ENCODE assay signal across 11 cellular contexts in genomic region chr5:153964201-153965101, GRCh38.
DNase-seq lines count a peak whose midpoint lies in the region; ATAC-seq, FAIRE-seq and TF ChIP-seq lines count a peak whose summit lies in the region.
"Had no signal": no experiment of that assay in that cellular context is flagged by ENCODE, and none has a peak within 500 bp of the region (broad histone marks: within the 10 kb centered on the region; RNA-seq: fewer than 3 reads in every experiment).

No MANE protein-coding gene starts in this region.

- H3K9me3 ChIP-seq in keratinocyte (ENCODE audit: control insufficient read depth, low read depth, low read length), result no peaks in the 10 kb centered on the region
- H3K9me3 ChIP-seq: BE2C, neutrophil had no signal

- peak; percentile 9 for ATAC-seq in stimulated activated naive CD8-positive, alpha-beta T cell treated with anti-CD3 and anti-CD28 coated beads, Interleukin-15, amount 100 ng/mL, for 72 hours
- ATAC-seq in stimulated activated naive CD8-positive, alpha-beta T cell treated with anti-CD3 and anti-CD28 coated beads, Interleukin-15, Interleukin-2, amounts not matched to agents 100 U/mL and 50 U/mL, for 24 hours, result no peak
- ATAC-seq in WTC11, result peak; percentile 49
- ATAC-seq in HG02973 (IDR thresholded peaks at IDR 0.05; ENCODE audit: unreplicated experiment), result no peak
- no peak for ATAC-seq in GM18858 (IDR thresholded peaks at IDR 0.05; ENCODE audit: unreplicated experiment)

- no peak overlapping the region for H3K27ac Mint-ChIP-seq in stimulated activated naive CD8-positive, alpha-beta T cell treated with anti-CD3 and anti-CD28 coated beads, Interleukin-15, amount 100 ng/mL, for 72 hours
- H3K27ac Mint-ChIP-seq in WTC11, result no peak overlapping the region

- no peaks in the 10 kb centered on the region for H3K9me3 Mint-ChIP-seq in stimulated activated naive CD8-positive, alpha-beta T cell treated with anti-CD3 and anti-CD28 coated beads, Interleukin-15, amount 100 ng/mL, for 72 hours
- H3K9me3 Mint-ChIP-seq in WTC11, result no peaks in the 10 kb centered on the region

- H3K27me3 Mint-ChIP-seq in stimulated activated naive CD8-positive, alpha-beta T cell treated with anti-CD3 and anti-CD28 coated beads, Interleukin-15, amount 100 ng/mL, for 72 hours, result peaks cover 20% of the 10 kb centered on the region
- no peaks in the 10 kb centered on the region; the same call in 1 of the 2 replicates for H3K27me3 Mint-ChIP-seq in WTC11 (ENCODE audit: low read depth)

- no peaks in the 10 kb centered on the region for H3K9me1 ChIP-seq in keratinocyte (ENCODE audit: control insufficient read depth, extremely low read depth, insufficient read depth, low read length)

- DNase-seq in stimulated activated naive CD8-positive, alpha-beta T cell treated with anti-CD3 and anti-CD28 coated beads, Interleukin-15, amount 100 ng/mL, for 72 hours, result no peak
- DNase-seq in stimulated activated naive CD8-positive, alpha-beta T cell treated with anti-CD3 and anti-CD28 coated beads, Interleukin-15, Interleukin-2, amounts not matched to agents 100 U/mL and 50 U/mL, for 24 hours, result no peak
- DNase-seq in WTC11 (ENCODE audit: low spot score), result no peak
- no peak for DNase-seq in keratinocyte (ENCODE audit: low read depth, low spot score)
- no peak for DNase-seq in NCI-H526 (lab: John Stamatoyannopoulos, UW)
- no peak for DNase-seq in COLO829 (ENCODE audit: low spot score)
- DNase-seq: NCI-H446 treated with DMSO at 0.1 percent for 48 hours had no signal

- H3K4me3 Mint-ChIP-seq in stimulated activated naive CD8-positive, alpha-beta T cell treated with anti-CD3 and anti-CD28 coated beads, Interleukin-15, amount 100 ng/mL, for 72 hours, result no peak overlapping the region
- peak overlapping the region; percentile 69 for H3K4me3 Mint-ChIP-seq in WTC11

- H3K36me3 Mint-ChIP-seq in WTC11, result no peaks in the 10 kb centered on the region

- H3K4me1 Mint-ChIP-seq in stimulated activated naive CD8-positive, alpha-beta T cell treated with anti-CD3 and anti-CD28 coated beads, Interleukin-15, amount 100 ng/mL, for 72 hours, result peaks cover 11% of the 10 kb centered on the region
- peaks cover 21% of the 10 kb centered on the region for H3K4me1 Mint-ChIP-seq in WTC11

- POLR2A ChIA-PET in WTC11 (lab: Charles Lee), result interaction anchor here (0.6 to 1.0 kb wide), 2 partner anchors 31 to 138 kb away, joined by 3 to 4 read pairs; no protein-coding TSS in a partner anchor

- no peaks in the 10 kb centered on the region for H3K79me2 ChIP-seq in keratinocyte (ENCODE audit: control insufficient read depth, insufficient read depth, low read length)

- peak; percentile 13 for FAIRE-seq in keratinocyte (lab: Jason Lieb, UNC)

- H3K4me1 ChIP-seq in keratinocyte (ENCODE audit: control insufficient read depth, extremely low read depth, insufficient read depth, low read length), result peaks cover 3% of the 10 kb centered on the region
- H3K4me1 ChIP-seq: BE2C had no signal

- H4K20me1 ChIP-seq in keratinocyte (ENCODE audit: control insufficient read depth, extremely low read depth, insufficient read depth, low read length), result no peaks in the 10 kb centered on the region

- peak overlapping the region in 1 of 3 experiments; percentile 25 for H3K4me3 ChIP-seq in keratinocyte (ENCODE audit: control insufficient read depth in 2 of 3, extremely low read depth in 1 of 3, insufficient read depth in 2 of 3, low read depth in 1 of 3, low read length in 3 of 3)

- CTCF ChIA-PET in WTC11 (lab: Charles Lee), result interaction anchor here (0.5 to 2.6 kb wide), 45 partner anchors 10 to 1432 kb away, joined by 3 to 56 read pairs (median 4); partner anchors contain the start of genes FAM114A2, GRIA1 and MFAP3

- dilution Hi-C loops in keratinocyte (cut with MboI; ENCODE audit: extremely low pct_ligation_motif_present, low sequenced_read_pairs), result no loop called here

- no peaks in the 10 kb centered on the region for H3K27me3 ChIP-seq in keratinocyte (ENCODE audit: control insufficient read depth, extremely low read depth, insufficient read depth, low read length)
- H3K27me3 ChIP-seq: BE2C had no signal

- H3K9ac ChIP-seq in keratinocyte (ENCODE audit: control insufficient read depth, extremely low read depth, insufficient read depth, low read length), result no peak overlapping the region

- H2AFZ ChIP-seq in keratinocyte (ENCODE audit: control insufficient read depth, low read length), result peak overlapping the region; percentile 65

- TF ChIP-seq CTCF in WTC11 (IDR thresholded peaks at IDR 0.05), result no peak
- TF ChIP-seq CTCF in keratinocyte (optimal IDR thresholded peaks at IDR 0.05 in 1 of 3, IDR thresholded peaks at IDR 0.05 in 1 of 3, conservative IDR thresholded peaks at IDR 0.05 in 1 of 3; ENCODE audit: extremely low read depth in 1 of 3, insufficient read depth in 2 of 3, low read length in 3 of 3), result no peak

- peak overlapping the region; percentile 51 for H3K4me2 ChIP-seq in keratinocyte (ENCODE audit: control insufficient read depth, extremely low read depth, insufficient read depth, low read depth, low read length)

- H3K36me3 ChIP-seq in keratinocyte (ENCODE audit: control insufficient read depth in 2 of 2, extremely low read depth in 1 of 2, insufficient read depth in 2 of 2, low read length in 2 of 2), result no peaks in the 10 kb centered on the region
- H3K36me3 ChIP-seq: BE2C, neutrophil had no signal

- no peak overlapping the region for H3K27ac ChIP-seq in keratinocyte (ENCODE audit: control insufficient read depth, insufficient read depth, low read length)
- H3K27ac ChIP-seq: neutrophil had no signal

TF ChIP-seq in WTC11, 78 proteins besides CTCF, POLR2A, EP300 and RAD21:
- TF ChIP-seq SP1 (CRISPR knock-in tag; conservative IDR thresholded peaks at IDR 0.05) (no peak), ZNF671 (CRISPR knock-in tag; IDR thresholded peaks at IDR 0.05) (no peak), RORB (CRISPR knock-in tag; IDR thresholded peaks at IDR 0.05) (no peak), ELF4 (CRISPR knock-in tag; IDR thresholded peaks at IDR 0.05; ENCODE audit: low read depth) (no peak)

Comparison
In these comparisons a context has a peak if more than half of its experiments do, and no peak if none do; other contexts are left out.
1. ATAC-seq: peak in stimulated activated naive CD8-positive, alpha-beta T cell treated with anti-CD3 and anti-CD28 coated beads, Interleukin-15, amount 100 ng/mL, for 72 hours (single experiment) and WTC11 (single experiment); none in stimulated activated naive CD8-positive, alpha-beta T cell treated with anti-CD3 and anti-CD28 coated beads, Interleukin-15, Interleukin-2, amounts not matched to agents 100 U/mL and 50 U/mL, for 24 hours (single experiment), HG02973 (single experiment) and GM18858 (single experiment).